In genomic region chr10:101782811-101783735, GRCh38 we compare ENCODE assay signal across 8 cellular contexts. TPM values are rescaled to one million over a fixed set of nuclear protein-coding genes. Genes with fewer than 3 reads are reported as not detected.
A peak's percentile ranks its signal among the peaks of the same experiment; 100 is the strongest.
DNase-seq lines count a peak whose midpoint lies in the region; TF ChIP-seq lines count a peak whose summit lies in the region.

NPM3 (minus strand) TSS chr10:101783446; CDS start chr10:101783390, 56 bp downstream.

- H3K79me2 ChIP-seq in H9 (ENCODE audit: insufficient read depth, low read length), result peaks cover 2% of the 10 kb centered on the region; the same call in 1 of the 2 replicates

- no peaks in the 10 kb centered on the region; a peak in 1 of 5 replicates for H3K9me3 Mint-ChIP-seq in H9

- H4K20me1 ChIP-seq in H9 (ENCODE audit: control insufficient read depth, insufficient read depth, insufficient read length), result peaks cover 2% of the 10 kb centered on the region

- H3K23me2 ChIP-seq in H9 (ENCODE audit: insufficient read length, low read depth, low read length, poor library complexity, severe bottlenecking), result peaks cover 26% of the 10 kb centered on the region

- peak within 1 kb of the TSS; percentile 54 to 59 for H3K4me3 ChIP-seq in right atrium auricular region
- H3K4me3 ChIP-seq in urinary bladder (ENCODE audit: low read depth, low read length), result peak within 1 kb of the TSS; percentile 59

- H2AFZ ChIP-seq in H9 (ENCODE audit: low read length), result no peak within 1 kb of the TSS

- peak within 1 kb of the TSS; percentile 66 for H3K14ac ChIP-seq in H9 (ENCODE audit: insufficient read depth, low read length)

- DNase-seq in ELR (ENCODE audit: low read depth) (peak; percentile 89), H9 (peak; percentile 92), NCI-H1105 (lab: John Stamatoyannopoulos, UW) (peak; percentile 59), T-helper 2 cell (peak; percentile 55 to 87 (median 77)), amniotic stem cell (lab: John Stamatoyannopoulos, UW) (peak; percentile 74), right atrium auricular region (ENCODE audit: low spot score) (peak; percentile 87), putamen (ENCODE audit: low spot score) (peak; percentile 59)

- peak within 1 kb of the TSS; percentile 96 to 99 (median 99) for H3K27ac Mint-ChIP-seq in H9

- H3K27me3 ChIP-seq in H9 (ENCODE audit: insufficient read depth, low read length), result peaks cover 5% of the 10 kb centered on the region; the same call in 1 of the 2 replicates
- peaks cover 0 to 6% of the 10 kb centered on the region in 2 donors for H3K27me3 ChIP-seq in right atrium auricular region

- H2BK15ac ChIP-seq in H9 (ENCODE audit: low read depth, low read length), result no peak within 1 kb of the TSS; the same call in 1 of the 2 replicates

- peaks cover 13 to 34% (median 21%) of the 10 kb centered on the region in 3 experiments for H3K36me3 Mint-ChIP-seq in H9 (ENCODE audit: insufficient read depth in 1 of 3, low read depth in 3 of 3)

- H3K23ac ChIP-seq in H9 (ENCODE audit: insufficient read length, low read depth, low read length), result no peak within 1 kb of the TSS

- H3K36me3 ChIP-seq in right atrium auricular region (peaks cover 31% of the 10 kb centered on the region), urinary bladder (ENCODE audit: insufficient read depth) (no peaks in the 10 kb centered on the region)

- no peak within 1 kb of the TSS for H2BK12ac ChIP-seq in H9 (ENCODE audit: insufficient read length, low read depth, low read length)

- H2BK5ac ChIP-seq in H9 (ENCODE audit: insufficient read length, low read length), result no peak within 1 kb of the TSS

- H3K4ac ChIP-seq in H9 (ENCODE audit: low read depth, low read length), result no peak within 1 kb of the TSS

- no peak within 1 kb of the TSS for H2BK20ac ChIP-seq in H9 (ENCODE audit: low read depth, low read length, poor library complexity, severe bottlenecking)

- no CpG with 5 or more reads among the region's 57 CpGs for WGBS in H9 (ENCODE audit: extremely low coverage, insufficient read length, low lambda C conversion rate)
- WGBS in urinary bladder, result under 1% methylated on average over 57 of the region's 57 CpGs

- no peaks in the 10 kb centered on the region for H3K79me1 ChIP-seq in H9 (ENCODE audit: insufficient read depth, low read depth, low read length, poor library complexity, severe bottlenecking)

- H3K4me1 ChIP-seq in H9 (ENCODE audit: insufficient read depth, low read length), result peaks cover 5% of the 10 kb centered on the region; the same call in 1 of the 2 replicates
- H3K4me1 ChIP-seq in right atrium auricular region, result peaks cover 0 to 55% of the 10 kb centered on the region in 2 donors
- H3K4me1 ChIP-seq in urinary bladder (ENCODE audit: insufficient read depth), result peaks cover 1% of the 10 kb centered on the region

- peaks cover 14% of the 10 kb centered on the region for H3K27me3 Mint-ChIP-seq in H9 (ENCODE audit: low read depth)

- H4K5ac ChIP-seq in H9 (ENCODE audit: insufficient read length, low read depth, low read length), result peak within 1 kb of the TSS; percentile 80

- H3K9ac ChIP-seq in H9 (ENCODE audit: extremely low read depth, insufficient read length, low read length), result peak within 1 kb of the TSS; percentile 86

- H3K4me1 Mint-ChIP-seq in H9, result peaks cover 32 to 49% of the 10 kb centered on the region in 2 experiments

- H3T11ph ChIP-seq in H9 (ENCODE audit: low read length), result no peak within 1 kb of the TSS

- H3K9me3 ChIP-seq in H9 (ENCODE audit: control insufficient read depth, low read depth, low read length), result no peaks in the 10 kb centered on the region
- no peaks in the 10 kb centered on the region for H3K9me3 ChIP-seq in right atrium auricular region

- H3K4me2 ChIP-seq in H9 (ENCODE audit: insufficient read depth, insufficient read length, low read length), result peak within 1 kb of the TSS; percentile 98

- H4K91ac ChIP-seq in H9 (ENCODE audit: insufficient read length, low read depth, low read length), result no peak within 1 kb of the TSS

- no peak within 1 kb of the TSS for H3K56ac ChIP-seq in H9 (ENCODE audit: insufficient read length, low read depth, low read length)

- H3K4me3 Mint-ChIP-seq in H9, result peak within 1 kb of the TSS; percentile 100

- TF ChIP-seq CTCF in H9 (conservative IDR thresholded peaks at IDR 0.05), result no peak
- TF ChIP-seq CTCF in right atrium auricular region (IDR thresholded peaks at IDR 0.05), result no peak

- H3K18ac ChIP-seq in H9 (ENCODE audit: insufficient read length, low read depth, low read length), result peak within 1 kb of the TSS; percentile 72

- H2AK5ac ChIP-seq in H9 (ENCODE audit: insufficient read length, low read length), result no peak within 1 kb of the TSS

- no peak within 1 kb of the TSS for H4K8ac ChIP-seq in H9 (replicated peaks; ENCODE audit: insufficient read length, low read depth, low read length)

- H2BK120ac ChIP-seq in H9 (ENCODE audit: low read depth, low read length, poor library complexity, severe bottlenecking), result no peak within 1 kb of the TSS

- H3K27ac ChIP-seq in H9 (ENCODE audit: insufficient read length, low read depth, low read length), result no peak within 1 kb of the TSS
- peak within 1 kb of the TSS in 1 of 2 donors; percentile 44 for H3K27ac ChIP-seq in right atrium auricular region
- no peak within 1 kb of the TSS for H3K27ac ChIP-seq in urinary bladder (ENCODE audit: low read depth)

RNA-seq across cellular contexts. Expression of gene NPM3, which starts in this region (rescaled TPM):
- total RNA-seq in H9 (2021) (133 and 139 TPM in 2 replicates), right atrium auricular region (10 to 100 TPM in 1 of 2 donors, 1 to 10 TPM in 1; 6.2 to 14.7 TPM), urinary bladder (30.6 TPM)
- polyA plus RNA-seq in urinary bladder, result 36.8 TPM
